12 cellular contexts compared by ENCODE assay signal in genomic region chr14:51539571-51540037, GRCh38.
A peak's percentile ranks its signal among the peaks of the same experiment; 100 is the strongest.
DNase-seq lines count a peak whose midpoint lies in the region; ATAC-seq and TF ChIP-seq lines count a peak whose summit lies in the region.
"Had no signal": no experiment of that assay in that cellular context is flagged by ENCODE, and none has a peak within 500 bp of the region (broad histone marks: within the 10 kb centered on the region; RNA-seq: fewer than 3 reads in every experiment).

No MANE protein-coding gene starts in this region.

- peak overlapping the region; percentile 2 to 82 for H4K8ac ChIP-seq in IMR-90 (ENCODE audit: low read depth in 2 of 2, low read length in 2 of 2)

- peak overlapping the region; percentile 93 for H2BK5ac ChIP-seq in IMR-90 (ENCODE audit: low read depth, low read length, poor library complexity, severe bottlenecking)

- peak; percentile 87 for ATAC-seq in IMR-90 (ENCODE audit: low read depth)
- ATAC-seq in GM19328 (IDR thresholded peaks at IDR 0.05; ENCODE audit: unreplicated experiment): no peak
- no peak for ATAC-seq in sciatic nerve

- H2BK15ac ChIP-seq in IMR-90 (ENCODE audit: low read depth, low read length): peak overlapping the region; percentile 49; the same call in 1 of the 3 replicates

- peak overlapping the region; percentile 38 for H2AFZ ChIP-seq in IMR-90 (replicated peaks; ENCODE audit: low read length, poor library complexity)

- BruUV-seq in IMR-90 (replicated peaks; lab: Mats Ljungman, UMichigan): no TSS peak

- H3K4me3 ChIP-seq in IMR-90 (ENCODE audit: insufficient read depth, low read depth, low read length) (no peak overlapping the region), choroid plexus epithelial cell (ENCODE audit: low read depth, low read length) (no peak overlapping the region)
- H3K4me3 ChIP-seq: spleen had no signal

- POLR2A ChIA-PET in IMR-90 (lab: Charles Lee; ENCODE audit: unreplicated experiment): interaction anchor here (0.6 kb wide), 1 partner anchor 120 kb away, joined by 6 read pairs; no protein-coding TSS in a partner anchor

- peak overlapping the region; percentile 86; the same call in 1 of the 2 replicates for H4K5ac ChIP-seq in IMR-90 (ENCODE audit: low read depth, low read length)

- H3K27ac ChIP-seq in IMR-90 (ENCODE audit: insufficient read depth, low read length): no peak overlapping the region; the same call in 1 of the 2 replicates
- H3K27ac ChIP-seq: spleen had no signal

- no peak; the same call in 1 of the 2 replicates for TF ChIP-seq RAD21 in IMR-90 (IDR thresholded peaks at IDR 0.05; ENCODE audit: low read length)

- TF ChIP-seq CTCF in IMR-90 (conservative IDR thresholded peaks at IDR 0.05; ENCODE audit: low read depth, low read length) (no peak), choroid plexus epithelial cell (conservative IDR thresholded peaks at IDR 0.05; ENCODE audit: low read depth, low read length) (no peak)

- in situ Hi-C loops in IMR-90 (cut with MboI; ENCODE audit: low sequenced_read_pairs): no loop called here

- peaks cover 2% of the 10 kb centered on the region; the same call in 1 of the 2 replicates for H3K9me1 ChIP-seq in IMR-90 (ENCODE audit: insufficient read depth, low read length)

- intact Hi-C loops in IMR-90 (cut with micrococcal nuclease): no loop called here
- intact Hi-C loops in sciatic nerve (cut with DNase I): no loop called here

- peak overlapping the region; percentile 93 for H2BK20ac ChIP-seq in IMR-90 (ENCODE audit: low read depth, low read length)

- peak overlapping the region; percentile 90; the same call in 1 of the 2 replicates for H3K4me2 ChIP-seq in IMR-90 (ENCODE audit: low read depth, low read length)

- H3K14ac ChIP-seq in IMR-90 (replicated peaks; ENCODE audit: low read depth, low read length): peak overlapping the region; percentile 70

- WGBS in IMR-90 (ENCODE audit: extremely low coverage in 2 of 2, insufficient read length in 1 of 2), 2 experiments: no CpG with 5 or more reads among the region's 1 CpG

- H3K9ac ChIP-seq in IMR-90 (ENCODE audit: low read depth, low read length): no peak overlapping the region

- no peak overlapping the region for H2AK9ac ChIP-seq in IMR-90 (replicated peaks; ENCODE audit: low read depth, low read length, poor library complexity)

- H4K20me1 ChIP-seq in IMR-90 (ENCODE audit: insufficient read depth, low read length): no peaks in the 10 kb centered on the region

- peaks cover 7% of the 10 kb centered on the region for H3K4me1 ChIP-seq in IMR-90 (ENCODE audit: control insufficient read depth, insufficient read depth, low read length)

- H3K9me3 ChIP-seq in IMR-90 (ENCODE audit: control insufficient read depth, insufficient read depth, low read length): no peaks in the 10 kb centered on the region

- no peak overlapping the region; the same call in 1 of the 2 replicates for H3K23ac ChIP-seq in IMR-90 (ENCODE audit: low read depth, low read length)

- peak overlapping the region; percentile 93 for H2BK120ac ChIP-seq in IMR-90 (ENCODE audit: low read depth, low read length)

- no peaks in the 10 kb centered on the region for H3K36me3 ChIP-seq in IMR-90 (ENCODE audit: control insufficient read depth, insufficient read depth, low read length)
- H3K36me3 ChIP-seq: spleen had no signal

- H3K27me3 ChIP-seq in IMR-90 (ENCODE audit: control insufficient read depth, insufficient read depth, low read length): no peaks in the 10 kb centered on the region

- H3K18ac ChIP-seq in IMR-90 (ENCODE audit: low read depth, low read length): peak overlapping the region; percentile 94; the same call in 1 of the 2 replicates

- no peak for TF ChIP-seq POLR2A in IMR-90 (IDR thresholded peaks at IDR 0.05; ENCODE audit: low read depth, low read length)

- H3K4ac ChIP-seq in IMR-90 (ENCODE audit: low read depth, low read length): peak overlapping the region; percentile 77

- H4K91ac ChIP-seq in IMR-90 (ENCODE audit: insufficient read depth, low read depth, low read length): peak overlapping the region; percentile 92; the same call in 1 of the 2 replicates

- dilution Hi-C loops in IMR-90 (cut with HindIII; ENCODE audit: low sequenced_read_pairs, unreplicated experiment): no loop called here

- no peak overlapping the region; the same call in 1 of the 2 replicates for H2AK5ac ChIP-seq in IMR-90 (ENCODE audit: low read depth, low read length)

- DNase-seq in AG08396 (ENCODE audit: low spot score) (peak; percentile 66), IMR-90 (peak; percentile 92), choroid plexus epithelial cell (ENCODE audit: low read depth) (peak; percentile 87), kidney tubule cell (ENCODE audit: low spot score) (peak; percentile 100), HT-29 (ENCODE audit: low spot score) (no peak), sciatic nerve (ENCODE audit: low spot score) (no peak)
- no peak for DNase-seq in effector CD4-positive, alpha-beta T cell
- DNase-seq: C1 segment of cervical spinal cord, NCI-H2227 treated with DMSO at 0.1 percent for 48 hours, spleen, T-helper 1 cell had no signal

- H3K56ac ChIP-seq in IMR-90 (ENCODE audit: extremely low read depth, insufficient read depth, low read length): peak overlapping the region; percentile 83

- CTCF ChIA-PET in IMR-90 (lab: Yijun Ruan, JAX): interaction anchor here (0.7 kb wide), 1 partner anchor 144 kb away, joined by 3 read pairs; no protein-coding TSS in a partner anchor

- 0 out of 4 replicates have a peak, but pooled peaks cover 0 to 5% of the 10 kb centered on the region in 2 experiments for H3K79me1 ChIP-seq in IMR-90 (ENCODE audit: low read depth in 1 of 2, low read length in 2 of 2)

TF ChIP-seq in IMR-90, 13 proteins besides CTCF, POLR2A, EP300 and RAD21:
- TF ChIP-seq BHLHE40 (IDR thresholded peaks at IDR 0.05; ENCODE audit: low read depth, low read length): peak; percentile 33; the same call in 1 of the 2 replicates
- TF ChIP-seq MAFK (IDR thresholded peaks at IDR 0.05; ENCODE audit: low read depth, low read length): no peak
- TF ChIP-seq USF2 (IDR thresholded peaks at IDR 0.05; ENCODE audit: low read depth, low read length): no peak
- no peak for TF ChIP-seq SMC3 (IDR thresholded peaks at IDR 0.05; ENCODE audit: low read depth, low read length)
- TF ChIP-seq FOS (IDR thresholded peaks at IDR 0.05; ENCODE audit: low read depth, low read length): peak; percentile 43; the same call in 1 of the 2 replicates
- TF ChIP-seq MXI1 (IDR thresholded peaks at IDR 0.05; ENCODE audit: borderline replicate concordance, low read depth, low read length): no peak
- no peak for TF ChIP-seq MAZ (IDR thresholded peaks at IDR 0.05; ENCODE audit: borderline replicate concordance, low read depth, low read length)
- TF ChIP-seq ELK1 (IDR thresholded peaks at IDR 0.05; ENCODE audit: borderline replicate concordance, low read depth, low read length): no peak
- TF ChIP-seq RCOR1 (IDR thresholded peaks at IDR 0.05; ENCODE audit: insufficient replicate concordance, low read length): no peak
- TF ChIP-seq RFX5 (IDR thresholded peaks at IDR 0.05; ENCODE audit: low read depth, low read length): no peak
- 0 out of 2 replicates have a peak, but pooled peaks have one; percentile 1 for TF ChIP-seq CEBPB (IDR thresholded peaks at IDR 0.05; ENCODE audit: low read depth, low read length)
- no peak for TF ChIP-seq CHD1 (IDR thresholded peaks at IDR 0.05; ENCODE audit: low read depth, low read length)
- TF ChIP-seq NFE2L2 (IDR thresholded peaks at IDR 0.05; ENCODE audit: low read depth, low read length): no peak

Comparison
In these comparisons a context has a peak if more than half of its experiments do, and no peak if none do; other contexts are left out.
1. DNase-seq: peak in AG08396 (single experiment), IMR-90 (single experiment), choroid plexus epithelial cell (single experiment) and kidney tubule cell (single experiment); none in HT-29 (single experiment), effector CD4-positive, alpha-beta T cell (single experiment) and sciatic nerve (single experiment).